18 cellular contexts compared by ENCODE assay signal in genomic region chr14:31030406-31030805, GRCh38. TPM values are rescaled to one million over a fixed set of nuclear protein-coding genes. Genes with fewer than 3 reads are reported as not detected.
DNase-seq lines count a peak whose midpoint lies in the region; ATAC-seq and TF ChIP-seq lines count a peak whose summit lies in the region.
"Had no signal": no experiment of that assay in that cellular context is flagged by ENCODE, and none has a peak within 500 bp of the region (broad histone marks: within the 10 kb centered on the region; RNA-seq: fewer than 3 reads in every experiment).

No MANE protein-coding gene starts in this region.

- TF ChIP-seq CTCF in RWPE2 (IDR thresholded peaks at IDR 0.05; ENCODE audit: poor library complexity, severe bottlenecking) (no peak), neural crest cell (conservative IDR thresholded peaks at IDR 0.05) (no peak)

- no peak overlapping the region for H3K4me3 ChIP-seq in CD4-positive, alpha-beta memory T cell (ENCODE audit: low read length in 2 of 2)
- no peak overlapping the region for H3K4me3 ChIP-seq in RWPE2 (ENCODE audit: severe bottlenecking)
- H3K4me3 ChIP-seq: BLaER1, GM12878, GM23248 had no signal

- POLR2A ChIA-PET in CD4-positive, alpha-beta memory T cell (lab: Charles Lee; ENCODE audit: partially characterized antibody), result no interaction called here

- no peaks in the 10 kb centered on the region for H3K27me3 ChIP-seq in CD4-positive, alpha-beta memory T cell (ENCODE audit: insufficient read depth, low read length)
- no peaks in the 10 kb centered on the region for H3K27me3 ChIP-seq in RWPE2 (ENCODE audit: insufficient read depth, poor library complexity, severe bottlenecking)
- H3K27me3 ChIP-seq: BLaER1 had no signal

- ATAC-seq in RWPE2 (ENCODE audit: low read depth) (no peak), GM19395 (IDR thresholded peaks at IDR 0.05; ENCODE audit: unreplicated experiment) (no peak)
- ATAC-seq: GM12878 had no signal

- peak overlapping the region; percentile 37 for H3K27ac Mint-ChIP-seq in activated CD4-positive, alpha-beta T cell treated with anti-CD3 and anti-CD28 coated beads, Interleukin-2, amount 10 ng/mL, durations not matched to agents 24 days and 14 days
- peak overlapping the region in 6 of 7 donors; percentile 2 to 48 (median 16) for H3K27ac Mint-ChIP-seq in CD4-positive, alpha-beta memory T cell
- H3K27ac Mint-ChIP-seq in neural crest cell (ENCODE audit: unreplicated experiment), result no peak overlapping the region

- no peak overlapping the region for H3K27ac ChIP-seq in CD4-positive, alpha-beta memory T cell (ENCODE audit: low read depth, low read length)
- H3K27ac ChIP-seq in RWPE2 (ENCODE audit: poor library complexity, severe bottlenecking), result peak overlapping the region; percentile 82
- H3K27ac ChIP-seq: BLaER1, GM23248, HL-60 had no signal

- H3K4me1 ChIP-seq in CD4-positive, alpha-beta memory T cell (ENCODE audit: insufficient read depth, low read length), result peaks cover 16% of the 10 kb centered on the region
- H3K4me1 ChIP-seq in RWPE2 (ENCODE audit: insufficient read depth, poor library complexity, severe bottlenecking), result peaks cover 38% of the 10 kb centered on the region

- intact Hi-C loops in activated CD4-positive, alpha-beta T cell treated with anti-CD3 and anti-CD28 coated beads, Interleukin-2, amount 10 ng/mL, durations not matched to agents 24 days and 14 days (cut with micrococcal nuclease), result no loop called here
- intact Hi-C loops in CD4-positive, alpha-beta memory T cell (cut with micrococcal nuclease), result no loop called here

- no peak for DNase-seq in activated CD4-positive, alpha-beta T cell treated with anti-CD3 and anti-CD28 coated beads, Interleukin-2, amount 10 ng/mL, durations not matched to agents 24 days and 14 days
- DNase-seq in activated CD4-positive, alpha-beta T cell treated with anti-CD3 and anti-CD28 coated beads for 4 hours, result no peak
- DNase-seq in CD4-positive, alpha-beta memory T cell, result no peak
- no peak for DNase-seq in RWPE2 (ENCODE audit: low spot score)
- DNase-seq in neural crest cell (ENCODE audit: low read depth, low spot score), result no peak
- no peak for DNase-seq in NCI-H128 (lab: John Stamatoyannopoulos, UW; ENCODE audit: unreplicated experiment)
- DNase-seq in DMS153 (lab: John Stamatoyannopoulos, UW), result no peak
- DNase-seq: 8988T, AML-193, Calu3, DMS 273 treated with DMSO at 0.1 percent for 48 hours, DMS79, GM23248, H7 had no signal

- H3K36me3 ChIP-seq in CD4-positive, alpha-beta memory T cell (ENCODE audit: insufficient read depth, low read length), result no peaks in the 10 kb centered on the region
- no peaks in the 10 kb centered on the region for H3K36me3 ChIP-seq in RWPE2 (ENCODE audit: low read depth)
- H3K36me3 ChIP-seq: BLaER1 had no signal

- H3K27me3 Mint-ChIP-seq in activated CD4-positive, alpha-beta T cell treated with anti-CD3 and anti-CD28 coated beads, Interleukin-2, amount 10 ng/mL, durations not matched to agents 24 days and 14 days, result no peaks in the 10 kb centered on the region
- H3K27me3 Mint-ChIP-seq in CD4-positive, alpha-beta memory T cell, result no peaks in the 10 kb centered on the region
- H3K27me3 Mint-ChIP-seq in neural crest cell (ENCODE audit: low read depth), result no peaks in the 10 kb centered on the region

- H3K36me3 Mint-ChIP-seq in activated CD4-positive, alpha-beta T cell treated with anti-CD3 and anti-CD28 coated beads, Interleukin-2, amount 10 ng/mL, durations not matched to agents 24 days and 14 days (ENCODE audit: low read depth), result no peaks in the 10 kb centered on the region
- peaks cover 2 to 11% of the 10 kb centered on the region in 2 donors for H3K36me3 Mint-ChIP-seq in CD4-positive, alpha-beta memory T cell
- H3K36me3 Mint-ChIP-seq in neural crest cell (ENCODE audit: low read depth), result no peaks in the 10 kb centered on the region

- no peak overlapping the region for H3K4me3 Mint-ChIP-seq in activated CD4-positive, alpha-beta T cell treated with anti-CD3 and anti-CD28 coated beads, Interleukin-2, amount 10 ng/mL, durations not matched to agents 24 days and 14 days
- H3K4me3 Mint-ChIP-seq in CD4-positive, alpha-beta memory T cell, result no peak overlapping the region
- H3K4me3 Mint-ChIP-seq in neural crest cell, result peak overlapping the region; percentile 58

- peaks cover 37% of the 10 kb centered on the region for H3K4me1 Mint-ChIP-seq in activated CD4-positive, alpha-beta T cell treated with anti-CD3 and anti-CD28 coated beads, Interleukin-2, amount 10 ng/mL, durations not matched to agents 24 days and 14 days
- H3K4me1 Mint-ChIP-seq in CD4-positive, alpha-beta memory T cell, result peaks cover 27 to 44% (median 35%) of the 10 kb centered on the region in 4 donors
- H3K4me1 Mint-ChIP-seq in neural crest cell, result no peaks in the 10 kb centered on the region

- CTCF ChIA-PET in CD4-positive, alpha-beta memory T cell (lab: Charles Lee; ENCODE audit: partially characterized antibody), result no interaction called here

- H3K9me3 ChIP-seq in CD4-positive, alpha-beta memory T cell (ENCODE audit: control insufficient read depth in 1 of 2, low read length in 2 of 2), result no peaks in the 10 kb centered on the region
- H3K9me3 ChIP-seq in RWPE2 (ENCODE audit: severe bottlenecking), result no peaks in the 10 kb centered on the region
- H3K9me3 ChIP-seq: BLaER1 had no signal

- H3K9me3 Mint-ChIP-seq in activated CD4-positive, alpha-beta T cell treated with anti-CD3 and anti-CD28 coated beads, Interleukin-2, amount 10 ng/mL, durations not matched to agents 24 days and 14 days, result no peaks in the 10 kb centered on the region
- no peaks in the 10 kb centered on the region for H3K9me3 Mint-ChIP-seq in CD4-positive, alpha-beta memory T cell
- H3K9me3 Mint-ChIP-seq in neural crest cell, result no peaks in the 10 kb centered on the region

RNA-seq across cellular contexts. Expression of gene STRN3, which starts 4.2 kb away (rescaled TPM):
- 21.4 and 27.1 TPM in 2 replicates for total RNA-seq in activated CD4-positive, alpha-beta T cell treated with anti-CD3 and anti-CD28 coated beads, Interleukin-2, amount 10 ng/mL, durations not matched to agents 24 days and 14 days
- total RNA-seq in CD4-positive, alpha-beta memory T cell, result 10 to 100 TPM; 22.0 to 26.2 TPM
- 1 to 10 TPM; 2.3 to 6.2 TPM for polyA plus RNA-seq in CD4-positive, alpha-beta memory T cell
- 37.8 and 38.3 TPM in 2 replicates for total RNA-seq in neural crest cell

RNA-seq across cellular contexts. Expression of gene AP4S1, which starts 5.0 kb away (rescaled TPM):
- total RNA-seq in activated CD4-positive, alpha-beta T cell treated with anti-CD3 and anti-CD28 coated beads, Interleukin-2, amount 10 ng/mL, durations not matched to agents 24 days and 14 days, result 7.8 and 8.6 TPM in 2 replicates
- total RNA-seq in CD4-positive, alpha-beta memory T cell, result 10 to 100 TPM; 18.0 to 22.6 TPM
- 1 to 10 TPM; 4.8 TPM for polyA plus RNA-seq in CD4-positive, alpha-beta memory T cell
- 8.0 and 8.6 TPM in 2 replicates for total RNA-seq in neural crest cell
